Comparison of ENCODE assay signal across 29 cellular contexts in genomic region chr10:8246548-8246947, GRCh38.
"Had no signal": no experiment of that assay in that cellular context is flagged by ENCODE, and none has a peak within 500 bp of the region (broad histone marks: within the 10 kb centered on the region; RNA-seq: fewer than 3 reads in every experiment).

No MANE protein-coding gene starts in this region.

- H3K9me3 Mint-ChIP-seq: neural crest cell had no signal

- H3K27me3 Mint-ChIP-seq: activated CD4-positive, alpha-beta T cell treated with anti-CD3 and anti-CD28 coated beads, Interleukin-2, amount 10 ng/mL, durations not matched to agents 7 days and 5 days; activated naive CD8-positive, alpha-beta T cell treated with anti-CD3 and anti-CD28 coated beads for 36 hours; effector memory CD8-positive, alpha-beta T cell; naive B cell; stimulated activated naive CD8-positive, alpha-beta T cell treated with anti-CD3 and anti-CD28 coated beads, Interleukin-15, Interleukin-2, amounts not matched to agents 100 ng/mL and 50 ng/mL, for 24 hours had no signal

- H3K9me3 ChIP-seq: pancreas, prostate gland, thoracic aorta had no signal

- ATAC-seq: activated T-cell treated with anti-CD3 and anti-CD28 coated beads, Interleukin-2, amount 50 U/mL, for 4 hours; effector memory CD8-positive, alpha-beta T cell; left colon; pancreas; sciatic nerve had no signal

- H3K4me3 Mint-ChIP-seq: activated CD4-positive, alpha-beta T cell treated with anti-CD3 and anti-CD28 coated beads, Interleukin-2, amount 10 ng/mL, durations not matched to agents 7 days and 5 days; activated naive CD8-positive, alpha-beta T cell treated with anti-CD3 and anti-CD28 coated beads for 36 hours; activated T-cell treated with anti-CD3 and anti-CD28 coated beads, Interleukin-2, amount 50 U/mL, for 4 hours; neural crest cell; stimulated activated naive CD8-positive, alpha-beta T cell treated with anti-CD3 and anti-CD28 coated beads, Interleukin-15, Interleukin-2, amounts not matched to agents 100 ng/mL and 50 ng/mL, for 24 hours had no signal

- H3K36me3 Mint-ChIP-seq: naive B cell had no signal

- DNase-seq: activated CD4-positive, alpha-beta T cell treated with anti-CD3 and anti-CD28 coated beads, Interleukin-2, amount 10 ng/mL, durations not matched to agents 7 days and 5 days; activated CD4-positive, CD25-positive, alpha-beta regulatory T cell treated with anti-CD3 and anti-CD28 coated beads, Interleukin-2, amount 50 U/mL, for 72 hours; activated naive CD4-positive, alpha-beta T cell; activated naive CD8-positive, alpha-beta T cell treated with anti-CD3 and anti-CD28 coated beads for 36 hours; activated T-cell treated with anti-CD3 and anti-CD28 coated beads, Interleukin-2, amount 50 U/mL, for 4 hours; amniotic stem cell; brain microvascular endothelial cell; cortex of kidney; effector memory CD8-positive, alpha-beta T cell; head of caudate nucleus; hippocampal formation; kidney; left colon; mammary epithelial cell; naive B cell; nucleus accumbens; pancreas; retina; stimulated activated CD4-positive, alpha-beta T cell treated with anti-CD3 and anti-CD28 coated beads, Interleukin-12 subunit alpha, Interleukin-12 subunit beta, amount 100 ng/mL, for 4 hours; stimulated activated CD4-positive, alpha-beta T cell treated with anti-CD3 and anti-CD28 coated beads, Interleukin-4, amount 100 ng/mL, for 1 hour; T-helper 9 cell; trophoblast cell; WERI-Rb-1 had no signal

- H3K36me3 ChIP-seq: brain microvascular endothelial cell, pancreas, prostate gland, thoracic aorta, WERI-Rb-1 had no signal

- H3K4me1 Mint-ChIP-seq: neural crest cell had no signal

- H3K27me3 ChIP-seq: brain microvascular endothelial cell, pancreas had no signal

- H3K4me3 ChIP-seq: pancreas, prostate gland, skin epidermis, thoracic aorta had no signal

- H3K27ac ChIP-seq: brain microvascular endothelial cell, pancreas, prostate gland, thoracic aorta, WERI-Rb-1 had no signal

- H3K4me1 ChIP-seq: pancreas, prostate gland had no signal
